ENCODE assay signal across 8 cellular contexts in the genomic region with DNA sequence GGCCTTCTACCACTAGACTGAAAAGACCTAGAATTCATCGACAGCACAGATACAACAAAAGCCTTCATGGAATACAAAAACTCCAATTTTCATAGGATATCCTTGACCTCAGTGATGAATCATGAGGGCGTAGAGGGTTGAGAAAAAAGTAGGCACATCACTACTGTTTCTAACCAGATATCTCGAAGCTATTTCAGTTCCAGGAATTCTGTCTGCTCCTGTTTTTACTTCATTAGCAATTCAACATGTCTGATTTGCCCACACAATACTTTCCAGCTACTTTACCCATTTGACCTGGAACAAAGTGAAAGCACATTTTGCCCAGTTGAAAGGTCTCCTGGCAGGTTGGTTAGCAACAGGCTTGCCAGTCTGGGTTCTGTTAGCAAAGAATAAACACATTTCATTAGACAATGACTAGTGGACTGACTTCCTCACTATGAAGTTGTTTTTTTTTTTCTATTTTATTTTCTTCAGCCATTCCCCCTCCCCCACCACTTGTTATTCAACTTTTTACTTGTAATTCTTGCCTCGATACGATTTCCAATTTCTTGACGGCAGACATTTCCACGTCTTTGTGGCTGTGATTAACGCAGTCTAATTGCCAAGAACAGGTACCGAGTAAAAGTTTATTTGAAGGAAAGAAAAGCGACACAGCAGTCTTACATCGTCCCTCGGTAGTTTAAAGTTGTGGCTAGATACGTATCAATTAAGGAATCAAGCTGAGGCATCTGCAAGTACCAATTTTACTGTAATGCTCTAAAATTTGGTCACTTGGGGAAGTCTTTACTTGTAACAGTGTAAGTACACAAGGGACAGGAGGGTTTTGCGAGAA. TPM values are rescaled to one million over a fixed set of nuclear protein-coding genes. Genes with fewer than 3 reads are reported as not detected.
A peak's percentile ranks its signal among the peaks of the same experiment; 100 is the strongest.
DNase-seq lines count a peak whose midpoint lies in the region; ATAC-seq and TF ChIP-seq lines count a peak whose summit lies in the region.

No MANE protein-coding gene starts in this region.

- H3K4me3 Mint-ChIP-seq in CD4-positive, alpha-beta T cell, result peak overlapping the region; percentile 91
- peak overlapping the region; percentile 92 for H3K4me3 Mint-ChIP-seq in activated CD8-positive, alpha-beta T cell treated with anti-CD3 and anti-CD28 coated beads for 36 hours
- H3K4me3 Mint-ChIP-seq in glutamatergic neuron (ENCODE audit: unreplicated experiment), result peak overlapping the region; percentile 90

- peaks cover 29% of the 10 kb centered on the region for H3K4me1 Mint-ChIP-seq in CD4-positive, alpha-beta T cell (ENCODE audit: low read depth)
- peaks cover 44% of the 10 kb centered on the region for H3K4me1 Mint-ChIP-seq in activated CD8-positive, alpha-beta T cell treated with anti-CD3 and anti-CD28 coated beads for 36 hours (ENCODE audit: low read depth)
- H3K4me1 Mint-ChIP-seq in glutamatergic neuron (ENCODE audit: low read depth, unreplicated experiment), result peaks cover 3% of the 10 kb centered on the region

- H3K27me3 ChIP-seq in CD4-positive, alpha-beta T cell (ENCODE audit: control insufficient read depth, insufficient read depth, low read length), result no peaks in the 10 kb centered on the region

- peaks cover 29% of the 10 kb centered on the region for H3K36me3 Mint-ChIP-seq in CD4-positive, alpha-beta T cell (ENCODE audit: low read depth)
- no peaks in the 10 kb centered on the region for H3K36me3 Mint-ChIP-seq in activated CD8-positive, alpha-beta T cell treated with anti-CD3 and anti-CD28 coated beads for 36 hours (ENCODE audit: low read depth)
- peaks cover 11% of the 10 kb centered on the region for H3K36me3 Mint-ChIP-seq in glutamatergic neuron (ENCODE audit: unreplicated experiment)

- CTCF ChIA-PET in CD4-positive, alpha-beta T cell (lab: Charles Lee), result interaction anchor here (0.6 to 2.6 kb wide), 3 partner anchors 27 to 792 kb away, joined by 3 to 8 read pairs (median 3); partner anchors contain the start of genes CEP170 and SDCCAG8
- CTCF ChIA-PET in activated CD8-positive, alpha-beta T cell treated with anti-CD3 and anti-CD28 coated beads for 36 hours (lab: Charles Lee), result no interaction called here

- no peak for TF ChIP-seq CTCF in CD4-positive, alpha-beta T cell (IDR thresholded peaks at IDR 0.05)
- no peak for TF ChIP-seq CTCF in activated CD8-positive, alpha-beta T cell treated with anti-CD3 and anti-CD28 coated beads for 36 hours (IDR thresholded peaks at IDR 0.05)
- no peak for TF ChIP-seq CTCF in glutamatergic neuron (IDR thresholded peaks at IDR 0.05; ENCODE audit: partially characterized antibody, unreplicated experiment)

- H3K27ac Mint-ChIP-seq in CD4-positive, alpha-beta T cell, result peak overlapping the region; percentile 98
- H3K27ac Mint-ChIP-seq in activated CD8-positive, alpha-beta T cell treated with anti-CD3 and anti-CD28 coated beads for 36 hours, result peak overlapping the region; percentile 96
- H3K27ac Mint-ChIP-seq in glutamatergic neuron (ENCODE audit: unreplicated experiment), result peak overlapping the region; percentile 97

- POLR2A ChIA-PET in CD4-positive, alpha-beta T cell (lab: Charles Lee), result interaction anchor here (0.8 to 13.3 kb wide), 32 partner anchors 9 to 923 kb away, joined by 3 to 283 read pairs (median 6); partner anchors contain the start of genes ADSS2, AKT3, CATSPERE and CEP170
- POLR2A ChIA-PET in activated CD8-positive, alpha-beta T cell treated with anti-CD3 and anti-CD28 coated beads for 36 hours (lab: Charles Lee), result interaction anchor here (0.9 to 1.3 kb wide), 5 partner anchors 8 to 791 kb away, joined by 3 to 7 read pairs (median 3); partner anchors contain the start of genes CEP170 and SDCCAG8

- peak; percentile 0 for ATAC-seq in CD4-positive, alpha-beta T cell (ENCODE audit: poor library complexity)
- no peak for ATAC-seq in activated CD8-positive, alpha-beta T cell treated with anti-CD3 and anti-CD28 coated beads for 36 hours
- ATAC-seq in HG02588 (IDR thresholded peaks at IDR 0.05; ENCODE audit: unreplicated experiment), result no peak
- no peak for ATAC-seq in HG03565 (IDR thresholded peaks at IDR 0.05; ENCODE audit: unreplicated experiment)
- ATAC-seq in HG02840 (IDR thresholded peaks at IDR 0.05; ENCODE audit: low FRiP score, unreplicated experiment), result no peak

- H3K9me3 Mint-ChIP-seq in CD4-positive, alpha-beta T cell, result no peaks in the 10 kb centered on the region
- H3K9me3 Mint-ChIP-seq in activated CD8-positive, alpha-beta T cell treated with anti-CD3 and anti-CD28 coated beads for 36 hours, result no peaks in the 10 kb centered on the region
- peaks cover 8% of the 10 kb centered on the region for H3K9me3 Mint-ChIP-seq in glutamatergic neuron (ENCODE audit: unreplicated experiment)

- no peaks in the 10 kb centered on the region for H3K9me3 ChIP-seq in CD4-positive, alpha-beta T cell (ENCODE audit: control insufficient read depth, low read length)

- DNase-seq in CD4-positive, alpha-beta T cell, result no peak
- DNase-seq in HT-29 (ENCODE audit: low spot score) (peak; percentile 39), glutamatergic neuron (no peak), retina (peak; percentile 47)
- peak; percentile 7 for DNase-seq in activated CD8-positive, alpha-beta T cell treated with anti-CD3 and anti-CD28 coated beads for 36 hours

- no peaks in the 10 kb centered on the region for H3K27me3 Mint-ChIP-seq in CD4-positive, alpha-beta T cell
- H3K27me3 Mint-ChIP-seq in activated CD8-positive, alpha-beta T cell treated with anti-CD3 and anti-CD28 coated beads for 36 hours, result no peaks in the 10 kb centered on the region
- peaks cover 6% of the 10 kb centered on the region for H3K27me3 Mint-ChIP-seq in glutamatergic neuron (ENCODE audit: unreplicated experiment)

- H3K27ac ChIP-seq in CD4-positive, alpha-beta T cell (ENCODE audit: low read depth, low read length), result peak overlapping the region; percentile 98

- intact Hi-C loops in CD4-positive, alpha-beta T cell (cut with DNase I, micrococcal nuclease), result loop anchor here (5.0 to 10.0 kb wide), 3 partner anchors 405 to 702 kb away; partner anchors contain the start of genes ADSS2 (in 1 of the 2) and DESI2 (in 1 of the 2)
- intact Hi-C loops in activated CD8-positive, alpha-beta T cell treated with anti-CD3 and anti-CD28 coated beads for 36 hours (cut with micrococcal nuclease), result loop anchor here (10.0 kb wide), 1 partner anchor 192 kb away; the partner anchor contains the start of gene AKT3

RNA-seq across cellular contexts. Expression of gene ZBTB18, which starts 4.0 kb away (rescaled TPM):
- total RNA-seq in CD4-positive, alpha-beta T cell, result 10 to 100 TPM; 57.2 to 59.9 TPM
- total RNA-seq in HT-29 (2014; rRNA removed; shearing (Covaris generic)), result 10.7 and 11.0 TPM in 2 replicates
- total RNA-seq in activated CD8-positive, alpha-beta T cell treated with anti-CD3 and anti-CD28 coated beads for 36 hours, result 1 to 10 TPM; 8.2 TPM
- total RNA-seq in glutamatergic neuron (ENCODE audit: unreplicated experiment), result 213 TPM

Comparison
In these comparisons a context has a peak if more than half of its experiments do, and no peak if none do; other contexts are left out.
1. DNase-seq: peak in HT-29 (single experiment), activated CD8-positive, alpha-beta T cell treated with anti-CD3 and anti-CD28 coated beads for 36 hours (single experiment) and retina (single experiment); none in CD4-positive, alpha-beta T cell (0 of 10) and glutamatergic neuron (single experiment).
2. Peak in every context shown above with its lines, with median percentiles within 50 percentile points of each other: H3K27ac Mint-ChIP-seq and H3K4me3 Mint-ChIP-seq.